ENCODE assay signal across 9 cellular contexts in genomic region chr9:114908104-114908621, GRCh38. TPM values are rescaled to one million over a fixed set of nuclear protein-coding genes. Genes with fewer than 3 reads are reported as not detected.
DNase-seq lines count a peak whose midpoint lies in the region; ATAC-seq, FAIRE-seq and TF ChIP-seq lines count a peak whose summit lies in the region.
"Had no signal": no experiment of that assay in that cellular context is flagged by ENCODE, and none has a peak within 500 bp of the region (broad histone marks: within the 10 kb centered on the region; RNA-seq: fewer than 3 reads in every experiment).

No MANE protein-coding gene starts in this region.

- DNase-seq in GM04503 (ENCODE audit: low read depth) (peak; percentile 49), RCC 7860 (ENCODE audit: low spot score) (peak; percentile 68), glomerular visceral epithelial cell (ENCODE audit: extremely low spot score) (peak; percentile 53), heart left ventricle (no peak), activated gamma-delta T cell treated with Interleukin-2 at 50 U/mL for 16 hours (no peak), NCI-H1048 (lab: John Stamatoyannopoulos, UW) (no peak)

- peaks cover 0 to 8% (median 0%) of the 10 kb centered on the region in 9 donors for H3K36me3 ChIP-seq in heart left ventricle

- intact Hi-C loops in heart left ventricle (cut with DNase I) = loop anchor here in 5 of 10 donors (2.0 to 10.0 kb wide), 5 partner anchors 107 to 503 kb away; partner anchors contain the start of gene TEX48 (in 1 of the 5)

- ATAC-seq in HG03442 (IDR thresholded peaks at IDR 0.05; ENCODE audit: unreplicated experiment) (peak; percentile 64), heart left ventricle (no peak), GM19467 (IDR thresholded peaks at IDR 0.05; ENCODE audit: unreplicated experiment) (no peak)

- peaks cover 0 to 15% (median 0%) of the 10 kb centered on the region in 9 donors for H3K27me3 ChIP-seq in heart left ventricle

- H3K4me3 ChIP-seq in heart left ventricle = no peak overlapping the region

- peaks cover 0 to 16% (median 0%) of the 10 kb centered on the region in 12 donors for H3K4me1 ChIP-seq in heart left ventricle

- no peaks in the 10 kb centered on the region for H3K9me3 ChIP-seq in heart left ventricle

- FAIRE-seq in RCC 7860 (lab: Jason Lieb, UNC) = no peak

- TF ChIP-seq POLR2A in heart left ventricle (IDR thresholded peaks at IDR 0.05) = no peak

- no peak for TF ChIP-seq CTCF in heart left ventricle (IDR thresholded peaks at IDR 0.05)

- WGBS in heart left ventricle, 4 donors = 65 to 78% (median 68%) methylated on average over 3 of the region's 3 CpGs

- peak overlapping the region in 1 of 12 donors; percentile 76 for H3K27ac ChIP-seq in heart left ventricle

RNA-seq across cellular contexts. Expression of gene TNFSF8, which starts 22.2 kb away (rescaled TPM):
- total RNA-seq in heart left ventricle = 1 to 10 TPM in 2 of 9 donors, under 1 TPM in 7; 0.25 to 4.9 (median 0.92) TPM
- polyA plus RNA-seq in heart left ventricle = under 1 TPM in 1 of 2 donors, not detected in 1; 0.47 TPM
- total RNA-seq: epithelial cell of proximal tubule had no signal

Comparison
In these comparisons a context has a peak if more than half of its experiments do, and no peak if none do; other contexts are left out.
1. DNase-seq: peak in GM04503 (single experiment), RCC 7860 (single experiment) and glomerular visceral epithelial cell (single experiment); none in heart left ventricle (0 of 5), activated gamma-delta T cell treated with Interleukin-2 at 50 U/mL for 16 hours (single experiment) and NCI-H1048 (single experiment).